Comparison of ENCODE assay signal across 8 cellular contexts in the genomic region with DNA sequence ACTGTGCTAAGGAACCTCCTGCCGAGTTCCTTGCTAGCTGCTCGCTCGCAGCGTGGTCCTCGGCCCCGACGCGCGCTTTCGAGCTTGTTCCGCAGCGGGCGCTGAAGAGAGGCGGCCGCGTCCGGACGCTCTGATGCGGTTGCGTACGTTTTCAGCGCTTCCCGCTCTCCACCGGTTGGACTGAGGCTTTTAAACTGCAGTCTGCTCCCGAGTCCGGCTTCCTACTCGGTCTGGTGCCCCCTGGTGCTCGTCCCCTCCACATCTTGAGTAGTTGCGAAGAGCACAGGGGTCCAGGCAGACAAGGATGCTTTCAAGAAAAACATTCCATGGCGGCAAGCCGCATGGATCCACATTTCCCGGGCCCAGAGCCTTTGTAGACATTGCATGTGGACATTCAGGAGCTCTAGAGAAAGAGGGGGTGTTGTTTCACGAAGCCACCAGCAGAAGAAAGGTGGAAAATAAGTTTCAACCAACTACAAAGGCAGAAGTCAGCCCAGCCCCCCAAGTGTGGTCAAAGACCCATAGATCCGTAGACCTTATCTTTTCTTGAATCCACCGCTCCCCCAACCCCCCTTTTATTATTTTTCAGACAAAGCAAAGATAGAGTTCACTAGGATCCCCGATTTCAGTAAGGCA. TPM values are rescaled to one million over a fixed set of nuclear protein-coding genes. Genes with fewer than 3 reads are reported as not detected.
DNase-seq lines count a peak whose midpoint lies in the region; ATAC-seq and TF ChIP-seq lines count a peak whose summit lies in the region.

No MANE protein-coding gene starts in this region.

- H3K4me1 ChIP-seq in KMS-11 (ENCODE audit: low read depth, poor library complexity, severe bottlenecking) (peaks cover 37% of the 10 kb centered on the region), Panc1 (ENCODE audit: control insufficient read depth, insufficient read depth, low read length) (peaks cover 12% of the 10 kb centered on the region)
- H3K4me1 ChIP-seq in naive thymus-derived CD4-positive, alpha-beta T cell (ENCODE audit: control insufficient read depth in 2 of 2, insufficient read depth in 2 of 2, low read length in 2 of 2): peaks cover 18 to 28% of the 10 kb centered on the region in 2 donors

- no peaks in the 10 kb centered on the region for H3K9me3 ChIP-seq in Panc1 (ENCODE audit: control insufficient read depth, insufficient read depth, low read depth, low read length)
- no peaks in the 10 kb centered on the region for H3K9me3 ChIP-seq in naive thymus-derived CD4-positive, alpha-beta T cell (ENCODE audit: control insufficient read depth in 2 of 3, low read length in 3 of 3)

- H3K27me3 ChIP-seq in KMS-11 (ENCODE audit: insufficient read depth, low read depth) (no peaks in the 10 kb centered on the region), Panc1 (ENCODE audit: control insufficient read depth, insufficient read depth, low read length) (no peaks in the 10 kb centered on the region)
- H3K27me3 ChIP-seq in naive thymus-derived CD4-positive, alpha-beta T cell (ENCODE audit: control insufficient read depth in 2 of 2, insufficient read depth in 2 of 2, low read length in 2 of 2): no peaks in the 10 kb centered on the region

- H3K9me3 Mint-ChIP-seq in activated T-cell treated with anti-CD3 and anti-CD28 coated beads, Interleukin-2, amount 50 U/mL, for 72 hours: no peaks in the 10 kb centered on the region
- H3K9me3 Mint-ChIP-seq in naive thymus-derived CD4-positive, alpha-beta T cell: no peaks in the 10 kb centered on the region
- no peaks in the 10 kb centered on the region for H3K9me3 Mint-ChIP-seq in stimulated activated effector memory CD8-positive, alpha-beta T cell treated with anti-CD3 and anti-CD28 coated beads, Interleukin-12 subunit alpha, Interleukin-12 subunit beta, amount 100 ng/mL, for 72 hours

- H3K4me1 Mint-ChIP-seq in activated T-cell treated with anti-CD3 and anti-CD28 coated beads, Interleukin-2, amount 50 U/mL, for 72 hours (ENCODE audit: low read depth): peaks cover 26% of the 10 kb centered on the region
- H3K4me1 Mint-ChIP-seq in naive thymus-derived CD4-positive, alpha-beta T cell: peaks cover 11 to 20% (median 14%) of the 10 kb centered on the region in 7 donors
- H3K4me1 Mint-ChIP-seq in stimulated activated effector memory CD8-positive, alpha-beta T cell treated with anti-CD3 and anti-CD28 coated beads, Interleukin-12 subunit alpha, Interleukin-12 subunit beta, amount 100 ng/mL, for 72 hours: peaks cover 18% of the 10 kb centered on the region

- CTCF ChIA-PET in Panc1 (lab: Charles Lee): interaction anchor here (0.6 to 1.9 kb wide), 13 partner anchors 26 to 177 kb away, joined by 3 to 14 read pairs (median 4); no protein-coding TSS in a partner anchor
- CTCF ChIA-PET in naive thymus-derived CD4-positive, alpha-beta T cell (lab: Charles Lee): interaction anchor here (0.6 to 4.3 kb wide), 37 partner anchors 9 to 310 kb away, joined by 3 to 70 read pairs (median 6); a partner anchor contains a TSS

- H3K4me2 ChIP-seq in KMS-11: peak overlapping the region; percentile 75

- intact Hi-C loops in Panc1 (cut with micrococcal nuclease; ENCODE audit: unreplicated experiment): loop anchor here (10.0 kb wide), 1 partner anchor 107 kb away; no protein-coding TSS in a partner anchor
- intact Hi-C loops in naive thymus-derived CD4-positive, alpha-beta T cell (cut with micrococcal nuclease): loop anchor here (1.0 to 5.0 kb wide), 17 partner anchors 22 to 841 kb away; a partner anchor contains a TSS

- H3K4me3 Mint-ChIP-seq in activated T-cell treated with anti-CD3 and anti-CD28 coated beads, Interleukin-2, amount 50 U/mL, for 72 hours: no peak overlapping the region
- no peak overlapping the region for H3K4me3 Mint-ChIP-seq in naive thymus-derived CD4-positive, alpha-beta T cell
- H3K4me3 Mint-ChIP-seq in stimulated activated effector memory CD8-positive, alpha-beta T cell treated with anti-CD3 and anti-CD28 coated beads, Interleukin-12 subunit alpha, Interleukin-12 subunit beta, amount 100 ng/mL, for 72 hours: no peak overlapping the region

- peaks cover 11 to 13% of the 10 kb centered on the region in 2 donors for H3K36me3 Mint-ChIP-seq in activated T-cell treated with anti-CD3 and anti-CD28 coated beads, Interleukin-2, amount 50 U/mL, for 72 hours (ENCODE audit: insufficient read depth in 2 of 2)
- peaks cover 0 to 17% (median 0%) of the 10 kb centered on the region in 5 donors for H3K36me3 Mint-ChIP-seq in naive thymus-derived CD4-positive, alpha-beta T cell
- H3K36me3 Mint-ChIP-seq in stimulated activated effector memory CD8-positive, alpha-beta T cell treated with anti-CD3 and anti-CD28 coated beads, Interleukin-12 subunit alpha, Interleukin-12 subunit beta, amount 100 ng/mL, for 72 hours: peaks cover 30% of the 10 kb centered on the region

- peak overlapping the region; percentile 56 for H2AFZ ChIP-seq in KMS-11 (ENCODE audit: low read depth)

- in situ Hi-C loops in Panc1 (cut with HindIII; ENCODE audit: low pct_unique_long_range_greater_than_20kb, low sequenced_read_pairs): no loop called here

- H3K9ac ChIP-seq in KMS-11: peak overlapping the region; percentile 73

- H3K27ac Mint-ChIP-seq in activated T-cell treated with anti-CD3 and anti-CD28 coated beads, Interleukin-2, amount 50 U/mL, for 72 hours: no peak overlapping the region
- no peak overlapping the region for H3K27ac Mint-ChIP-seq in naive thymus-derived CD4-positive, alpha-beta T cell
- H3K27ac Mint-ChIP-seq in stimulated activated effector memory CD8-positive, alpha-beta T cell treated with anti-CD3 and anti-CD28 coated beads, Interleukin-12 subunit alpha, Interleukin-12 subunit beta, amount 100 ng/mL, for 72 hours: no peak overlapping the region

- peaks cover 34% of the 10 kb centered on the region for H3K79me2 ChIP-seq in KMS-11 (ENCODE audit: insufficient read depth, low read depth)

- H3K27ac ChIP-seq in KMS-11 (peak overlapping the region; percentile 90), Panc1 (ENCODE audit: low read length) (peak overlapping the region; percentile 94)
- peak overlapping the region; percentile 98 for H3K27ac ChIP-seq in naive thymus-derived CD4-positive, alpha-beta T cell (ENCODE audit: low read depth, low read length)

- H3K36me3 ChIP-seq in KMS-11 (ENCODE audit: insufficient read depth) (no peaks in the 10 kb centered on the region), Panc1 (ENCODE audit: control insufficient read depth, insufficient read depth, low read length) (no peaks in the 10 kb centered on the region)
- peaks cover 0 to 11% (median 0%) of the 10 kb centered on the region in 3 experiments for H3K36me3 ChIP-seq in naive thymus-derived CD4-positive, alpha-beta T cell (ENCODE audit: control insufficient read depth in 2 of 3, insufficient read depth in 3 of 3, low read length in 3 of 3)

- no TSS peak for BruUV-seq in Panc1 (replicated peaks; lab: Mats Ljungman, UMichigan)

- no peaks in the 10 kb centered on the region for H3K27me3 Mint-ChIP-seq in activated T-cell treated with anti-CD3 and anti-CD28 coated beads, Interleukin-2, amount 50 U/mL, for 72 hours (ENCODE audit: low read depth)
- no peaks in the 10 kb centered on the region for H3K27me3 Mint-ChIP-seq in naive thymus-derived CD4-positive, alpha-beta T cell

- POLR2A ChIA-PET in Panc1 (lab: Charles Lee): interaction anchor here (0.6 kb wide), 1 partner anchor 198 kb away, joined by 3 read pairs; a partner anchor contains a TSS
- POLR2A ChIA-PET in naive thymus-derived CD4-positive, alpha-beta T cell (lab: Charles Lee): interaction anchor here (0.5 to 6.3 kb wide), 37 partner anchors 8 to 199 kb away, joined by 3 to 153 read pairs (median 5); a partner anchor contains a TSS

- peaks cover 25% of the 10 kb centered on the region for H4K20me1 ChIP-seq in KMS-11 (ENCODE audit: insufficient read depth)

- peak; percentile 40 for ATAC-seq in GM21619 (IDR thresholded peaks at IDR 0.05; ENCODE audit: unreplicated experiment)
- ATAC-seq in Panc1: peak; percentile 76
- ATAC-seq in activated T-cell treated with anti-CD3 and anti-CD28 coated beads, Interleukin-2, amount 50 U/mL, for 72 hours (replicated peaks in 1 of 2): peak; percentile 59 to 60
- peak; percentile 46 for ATAC-seq in naive thymus-derived CD4-positive, alpha-beta T cell
- peak; percentile 69 for ATAC-seq in stimulated activated effector memory CD8-positive, alpha-beta T cell treated with anti-CD3 and anti-CD28 coated beads, Interleukin-12 subunit alpha, Interleukin-12 subunit beta, amount 100 ng/mL, for 72 hours

- DNase-seq in DMS79 (lab: John Stamatoyannopoulos, UW) (peak; percentile 84), Panc1 (ENCODE audit: low read depth, low spot score) (peak; percentile 86), fibroblast of mammary gland (ENCODE audit: low read depth) (peak; percentile 96)
- DNase-seq in activated T-cell treated with anti-CD3 and anti-CD28 coated beads, Interleukin-2, amount 50 U/mL, for 72 hours: peak; percentile 90 to 91
- DNase-seq in naive thymus-derived CD4-positive, alpha-beta T cell: peak; percentile 52 to 84 (median 75)
- peak; percentile 71 to 93 for DNase-seq in stimulated activated effector memory CD8-positive, alpha-beta T cell treated with anti-CD3 and anti-CD28 coated beads, Interleukin-12 subunit alpha, Interleukin-12 subunit beta, amount 100 ng/mL, for 72 hours (ENCODE audit: low spot score in 2 of 2)

- TF ChIP-seq CTCF in KMS-11 (conservative IDR thresholded peaks at IDR 0.05; ENCODE audit: low read depth, low read length) (peak; percentile 74; the same call in 1 of the 2 replicates), Panc1 (IDR thresholded peaks at IDR 0.05) (peak; percentile 80), fibroblast of mammary gland (conservative IDR thresholded peaks at IDR 0.05; ENCODE audit: control insufficient read depth, insufficient read depth, low read depth, low read length) (peak; percentile 71)

- H3K4me3 ChIP-seq in KMS-11 (IDR thresholded peaks at IDR 0.05; ENCODE audit: insufficient read depth, low read depth, low read length) (no peak overlapping the region), Panc1 (ENCODE audit: low read depth in 2 of 2, low read length in 2 of 2) (peak overlapping the region; percentile 39 to 71), fibroblast of mammary gland (ENCODE audit: control insufficient read depth, low read depth, low read length) (peak overlapping the region; percentile 51)
- peak overlapping the region; percentile 71 for H3K4me3 ChIP-seq in naive thymus-derived CD4-positive, alpha-beta T cell (ENCODE audit: low read length)

RNA-seq across cellular contexts. Expression of a gene that starts 1.1 kb away (rescaled TPM):
- total RNA-seq in Panc1 (2021; ENCODE audit: unreplicated experiment): 181 TPM
- polyA plus RNA-seq in Panc1 (2012; ENCODE audit: insufficient read length): 117 TPM
- total RNA-seq in activated T-cell treated with anti-CD3 and anti-CD28 coated beads, Interleukin-2, amount 50 U/mL, for 72 hours: 100 to 1,000 TPM; 177 to 213 TPM
- 100 to 1,000 TPM; 147 to 200 (median 169) TPM for total RNA-seq in naive thymus-derived CD4-positive, alpha-beta T cell
- polyA plus RNA-seq in naive thymus-derived CD4-positive, alpha-beta T cell: 10 to 100 TPM; 22.9 to 44.0 TPM
